ENCODE assay signal across 8 cellular contexts in the genomic region with DNA sequence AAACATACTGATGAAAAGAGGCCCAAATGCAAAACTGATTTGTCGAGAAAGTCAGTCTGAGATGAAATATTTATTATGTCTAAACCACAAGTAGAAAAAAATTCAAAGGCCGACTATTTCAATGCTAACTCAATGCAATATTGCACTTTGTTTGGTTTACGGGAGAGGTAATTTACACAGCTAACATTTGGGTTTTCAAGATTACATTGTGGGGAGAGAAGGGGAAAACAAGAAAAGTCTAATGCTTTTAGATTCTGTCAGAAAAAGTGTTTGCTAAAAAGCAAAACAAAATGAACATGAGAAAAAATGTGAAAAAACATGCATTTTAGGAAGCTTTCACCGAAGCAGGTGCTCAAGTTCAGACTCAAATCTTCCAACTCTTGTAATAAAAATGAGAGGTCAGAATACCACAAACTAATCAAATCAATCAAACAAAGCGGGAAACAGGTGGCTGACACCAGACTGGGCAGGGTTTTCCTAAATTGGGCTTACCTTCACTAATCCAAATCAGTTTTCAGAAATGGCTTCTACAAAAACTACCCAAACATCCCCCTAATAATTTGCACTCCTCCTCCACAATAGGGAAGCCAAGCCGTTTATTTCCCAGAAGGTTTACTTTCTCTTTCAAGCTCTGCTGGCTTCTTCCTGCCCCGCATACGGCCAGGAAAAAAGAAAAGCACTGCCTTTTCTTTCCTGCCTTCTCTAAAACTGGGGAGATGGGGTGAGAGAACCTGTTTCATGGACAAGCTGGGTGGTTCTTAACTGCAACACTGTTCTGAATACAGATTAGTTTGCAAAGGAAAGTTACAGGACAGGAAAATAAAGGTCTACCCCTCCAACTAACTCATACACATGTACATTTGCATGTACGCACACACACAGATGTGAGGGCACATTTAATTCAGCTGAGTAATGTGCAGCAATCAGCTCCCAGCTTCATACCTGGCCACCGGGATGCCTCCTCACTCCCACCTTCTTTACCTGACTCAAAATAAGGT. TPM values are rescaled to one million over a fixed set of nuclear protein-coding genes. Genes with fewer than 3 reads are reported as not detected.
DNase-seq lines count a peak whose midpoint lies in the region; ATAC-seq and TF ChIP-seq lines count a peak whose summit lies in the region.

No MANE protein-coding gene starts in this region.

- H4K91ac ChIP-seq in IMR-90 (ENCODE audit: insufficient read depth, low read depth, low read length) = no peak overlapping the region

- no peaks in the 10 kb centered on the region for H3K27me3 ChIP-seq in IMR-90 (ENCODE audit: control insufficient read depth, insufficient read depth, low read length)
- H3K27me3 ChIP-seq in testis = no peaks in the 10 kb centered on the region

- H4K20me1 ChIP-seq in IMR-90 (ENCODE audit: insufficient read depth, low read length) = peaks cover 78% of the 10 kb centered on the region

- H3K9me3 ChIP-seq in IMR-90 (ENCODE audit: control insufficient read depth, insufficient read depth, low read length) = no peaks in the 10 kb centered on the region
- H3K9me3 ChIP-seq in testis = no peaks in the 10 kb centered on the region

- H3K56ac ChIP-seq in IMR-90 (ENCODE audit: extremely low read depth, insufficient read depth, low read length) = no peak overlapping the region

- peak overlapping the region; percentile 47 for H3K14ac ChIP-seq in IMR-90 (replicated peaks; ENCODE audit: low read depth, low read length)

- no peak overlapping the region for H2AFZ ChIP-seq in IMR-90 (replicated peaks; ENCODE audit: low read length, poor library complexity)

- intact Hi-C loops in IMR-90 (cut with micrococcal nuclease) (no loop called here), testis (cut with DNase I; ENCODE audit: low total_unique reads) (no loop called here)

- TF ChIP-seq CTCF in IMR-90 (conservative IDR thresholded peaks at IDR 0.05; ENCODE audit: low read depth, low read length) (no peak), testis (IDR thresholded peaks at IDR 0.05) (no peak)

- peak overlapping the region; percentile 69 for H3K23ac ChIP-seq in IMR-90 (ENCODE audit: low read depth, low read length)

- no peak overlapping the region for H2AK5ac ChIP-seq in IMR-90 (ENCODE audit: low read depth, low read length)

- H3K36me3 ChIP-seq in IMR-90 (ENCODE audit: control insufficient read depth, insufficient read depth, low read length) (peaks cover 4% of the 10 kb centered on the region), testis (ENCODE audit: low read depth, missing control alignments) (no peaks in the 10 kb centered on the region)

- no peak overlapping the region for H2BK15ac ChIP-seq in IMR-90 (ENCODE audit: low read depth, low read length)

- BruUV-seq in IMR-90 (replicated peaks; lab: Mats Ljungman, UMichigan) = no TSS peak

- H3K9ac ChIP-seq in IMR-90 (ENCODE audit: low read depth, low read length) = peak overlapping the region; percentile 68

- H3K4me2 ChIP-seq in IMR-90 (ENCODE audit: low read depth, low read length) = peak overlapping the region; percentile 85

- H2AK9ac ChIP-seq in IMR-90 (replicated peaks; ENCODE audit: low read depth, low read length, poor library complexity) = no peak overlapping the region

- no peak for TF ChIP-seq POLR2A in IMR-90 (IDR thresholded peaks at IDR 0.05; ENCODE audit: low read depth, low read length)
- no peak for TF ChIP-seq POLR2A in testis (IDR thresholded peaks at IDR 0.05)

- H3K4me3 ChIP-seq in IMR-90 (ENCODE audit: insufficient read depth, low read depth, low read length) (peak overlapping the region; percentile 22; the same call in 1 of the 2 replicates), testis (no peak overlapping the region)

- H3K27ac ChIP-seq in IMR-90 (ENCODE audit: insufficient read depth, low read length) = no peak overlapping the region
- peak overlapping the region; percentile 68 to 81 for H3K27ac ChIP-seq in testis

- CTCF ChIA-PET in IMR-90 (lab: Yijun Ruan, JAX) = interaction anchor here (0.7 kb wide), 1 partner anchor 17 kb away, joined by 3 read pairs; no protein-coding TSS in a partner anchor

- no peak overlapping the region for H2BK5ac ChIP-seq in IMR-90 (ENCODE audit: low read depth, low read length, poor library complexity, severe bottlenecking)

- no peak for TF ChIP-seq RAD21 in IMR-90 (IDR thresholded peaks at IDR 0.05; ENCODE audit: low read length)

- no peak overlapping the region for H2BK20ac ChIP-seq in IMR-90 (ENCODE audit: low read depth, low read length)

- H3K18ac ChIP-seq in IMR-90 (ENCODE audit: low read depth, low read length) = no peak overlapping the region

- 70% methylated on average over 1 of the region's 10 CpGs; no CpG with 5 or more reads in 1 of the 2 experiments for WGBS in IMR-90 (ENCODE audit: extremely low coverage in 2 of 2, insufficient read length in 1 of 2), 2 experiments
- WGBS in testis, 2 donors = 27 to 34% methylated on average over 10 of the region's 10 CpGs

- peaks cover 6% of the 10 kb centered on the region; the same call in 1 of the 2 replicates for H3K9me1 ChIP-seq in IMR-90 (ENCODE audit: insufficient read depth, low read length)

- H3K4ac ChIP-seq in IMR-90 (ENCODE audit: low read depth, low read length) = no peak overlapping the region

- no peak overlapping the region for H4K8ac ChIP-seq in IMR-90 (ENCODE audit: low read depth in 2 of 2, low read length in 2 of 2)

- H3K79me1 ChIP-seq in IMR-90 (ENCODE audit: low read depth in 1 of 2, low read length in 2 of 2) = peaks cover 5 to 80% of the 10 kb centered on the region in 2 experiments; a peak in 3 of 4 replicates

- H3K4me1 ChIP-seq in IMR-90 (ENCODE audit: control insufficient read depth, insufficient read depth, low read length) (peaks cover 4% of the 10 kb centered on the region; the same call in 1 of the 2 replicates), testis (peaks cover 30% of the 10 kb centered on the region)

- in situ Hi-C loops in IMR-90 (cut with MboI; ENCODE audit: low sequenced_read_pairs) = no loop called here

- H4K5ac ChIP-seq in IMR-90 (ENCODE audit: low read depth, low read length) = 0 out of 2 replicates have a peak overlapping the region, but pooled peaks have one; percentile 20

- dilution Hi-C loops in IMR-90 (cut with HindIII; ENCODE audit: low sequenced_read_pairs, unreplicated experiment) = no loop called here

- ATAC-seq in IMR-90 (ENCODE audit: low read depth) (peak; percentile 74), HG03196 (IDR thresholded peaks at IDR 0.05; ENCODE audit: unreplicated experiment) (no peak)

- no peak overlapping the region for H2BK120ac ChIP-seq in IMR-90 (ENCODE audit: low read depth, low read length)

- DNase-seq in Ammon's horn (ENCODE audit: low spot score) = peak; percentile 27
- peak; percentile 34 for DNase-seq in IMR-90
- DNase-seq in astrocyte of the hippocampus (ENCODE audit: low read depth, low spot score) = peak; percentile 41
- peak; percentile 47 for DNase-seq in kidney glomerular epithelial cell (lab: John Stamatoyannopoulos, UW)
- DNase-seq in testis = no peak
- DNase-seq in mesenteric fat pad (ENCODE audit: low spot score) = no peak
- DNase-seq in anterior cingulate cortex (lab: John Stamatoyannopoulos, UW) = no peak

- POLR2A ChIA-PET in IMR-90 (lab: Charles Lee; ENCODE audit: unreplicated experiment) = no interaction called here

TF ChIP-seq in IMR-90, 13 proteins besides CTCF, POLR2A, EP300 and RAD21 (continues in another document):
- TF ChIP-seq, protein P1, sequence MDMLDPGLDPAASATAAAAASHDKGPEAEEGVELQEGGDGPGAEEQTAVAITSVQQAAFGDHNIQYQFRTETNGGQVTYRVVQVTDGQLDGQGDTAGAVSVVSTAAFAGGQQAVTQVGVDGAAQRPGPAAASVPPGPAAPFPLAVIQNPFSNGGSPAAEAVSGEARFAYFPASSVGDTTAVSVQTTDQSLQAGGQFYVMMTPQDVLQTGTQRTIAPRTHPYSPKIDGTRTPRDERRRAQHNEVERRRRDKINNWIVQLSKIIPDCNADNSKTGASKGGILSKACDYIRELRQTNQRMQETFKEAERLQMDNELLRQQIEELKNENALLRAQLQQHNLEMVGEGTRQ (IDR thresholded peaks at IDR 0.05; ENCODE audit: low read depth, low read length) = no peak
- TF ChIP-seq MXI1 (IDR thresholded peaks at IDR 0.05; ENCODE audit: borderline replicate concordance, low read depth, low read length) (no peak), FOS (IDR thresholded peaks at IDR 0.05; ENCODE audit: low read depth, low read length) (no peak), NFE2L2 (IDR thresholded peaks at IDR 0.05; ENCODE audit: low read depth, low read length) (no peak), RCOR1 (IDR thresholded peaks at IDR 0.05; ENCODE audit: insufficient replicate concordance, low read length) (no peak), RFX5 (IDR thresholded peaks at IDR 0.05; ENCODE audit: low read depth, low read length) (no peak), MAZ (IDR thresholded peaks at IDR 0.05; ENCODE audit: borderline replicate concordance, low read depth, low read length) (no peak), MAFK (IDR thresholded peaks at IDR 0.05; ENCODE audit: low read depth, low read length) (no peak), CEBPB (IDR thresholded peaks at IDR 0.05; ENCODE audit: low read depth, low read length) (no peak), BHLHE40 (IDR thresholded peaks at IDR 0.05; ENCODE audit: low read depth, low read length) (no peak), CHD1 (IDR thresholded peaks at IDR 0.05; ENCODE audit: low read depth, low read length) (no peak)
- TF ChIP-seq, protein P2, sequence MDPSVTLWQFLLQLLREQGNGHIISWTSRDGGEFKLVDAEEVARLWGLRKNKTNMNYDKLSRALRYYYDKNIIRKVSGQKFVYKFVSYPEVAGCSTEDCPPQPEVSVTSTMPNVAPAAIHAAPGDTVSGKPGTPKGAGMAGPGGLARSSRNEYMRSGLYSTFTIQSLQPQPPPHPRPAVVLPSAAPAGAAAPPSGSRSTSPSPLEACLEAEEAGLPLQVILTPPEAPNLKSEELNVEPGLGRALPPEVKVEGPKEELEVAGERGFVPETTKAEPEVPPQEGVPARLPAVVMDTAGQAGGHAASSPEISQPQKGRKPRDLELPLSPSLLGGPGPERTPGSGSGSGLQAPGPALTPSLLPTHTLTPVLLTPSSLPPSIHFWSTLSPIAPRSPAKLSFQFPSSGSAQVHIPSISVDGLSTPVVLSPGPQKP (IDR thresholded peaks at IDR 0.05; ENCODE audit: borderline replicate concordance, low read depth, low read length) = no peak

RNA-seq across cellular contexts. Expression of a gene that starts 9.3 kb away (rescaled TPM):
- total RNA-seq in IMR-90 (2012; rRNA removed) (61.9 and 66.3 TPM in 2 replicates), testis (100 to 1,000 TPM; 107 to 117 TPM), mesenteric fat pad (353 TPM)
- polyA plus RNA-seq in IMR-90 (2012; rRNA removed) (47.2 and 48.0 TPM in 2 replicates), testis (ENCODE audit: insufficient read depth, low read depth, low replicate concordance) (69.5 TPM)
- polyA plus RNA-seq in IMR-90 (2012; cell fraction: cytosol; rRNA removed) = 28.3 and 33.2 TPM in 2 replicates
- polyA plus RNA-seq in IMR-90 (2012; cell fraction: nucleus; rRNA removed; ENCODE audit: low replicate concordance) = 56.6 and 109 TPM in 2 replicates

RNA-seq across cellular contexts. Expression of a gene that starts 44.2 kb away (rescaled TPM):
- 556 and 644 TPM in 2 replicates for total RNA-seq in IMR-90 (2012; rRNA removed)
- polyA plus RNA-seq in IMR-90 (2012; rRNA removed) = 491 and 533 TPM in 2 replicates
- polyA plus RNA-seq in IMR-90 (2012; cell fraction: cytosol; rRNA removed) = 401 and 422 TPM in 2 replicates
- polyA plus RNA-seq in IMR-90 (2012; cell fraction: nucleus; rRNA removed; ENCODE audit: low replicate concordance) = 174 and 195 TPM in 2 replicates
- 10 to 100 TPM; 49.4 to 68.4 TPM for total RNA-seq in testis
- 106 TPM for polyA plus RNA-seq in testis (ENCODE audit: insufficient read depth, low read depth, low replicate concordance)
- total RNA-seq in mesenteric fat pad = 681 TPM

Comparison
In these comparisons a context has a peak if more than half of its experiments do, and no peak if none do; other contexts are left out.
1. DNase-seq: peak in Ammon's horn (single experiment), IMR-90 (single experiment), astrocyte of the hippocampus (single experiment) and kidney glomerular epithelial cell (single experiment); none in testis (single experiment), mesenteric fat pad (single experiment) and anterior cingulate cortex (0 of 58).